In the genomic region with DNA sequence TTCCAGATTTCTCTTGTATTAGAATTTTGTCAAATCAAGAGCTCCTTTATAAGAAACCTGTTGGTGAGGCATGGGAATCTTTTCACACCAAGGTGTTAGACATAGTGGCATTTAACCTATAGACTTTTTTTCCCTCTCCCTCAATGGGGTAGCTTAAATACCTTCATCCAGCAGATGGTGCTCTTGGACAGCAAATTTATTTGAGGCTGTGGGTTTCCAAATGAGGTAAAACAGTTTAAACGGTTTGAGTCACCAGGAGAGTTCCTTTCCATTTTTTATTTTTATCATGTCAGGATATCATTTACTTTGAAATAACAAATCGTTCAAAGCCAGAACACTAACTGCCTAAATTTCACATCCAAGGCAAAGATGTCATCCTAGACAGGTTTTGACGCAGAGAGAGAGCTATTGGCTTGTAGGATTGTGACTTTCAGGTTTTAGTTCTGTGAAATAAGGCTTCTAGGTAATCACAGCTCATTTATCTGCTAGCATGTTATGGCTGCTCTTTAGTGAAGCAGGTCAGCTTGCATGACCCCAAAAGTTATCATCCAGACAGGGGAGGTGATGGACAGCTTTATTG, we compare ENCODE assay signal across 8 cellular contexts.
DNase-seq lines count a peak whose midpoint lies in the region; ATAC-seq and TF ChIP-seq lines count a peak whose summit lies in the region.

No MANE protein-coding gene starts in this region.

- H3K27me3 ChIP-seq in Caco-2 (replicated peaks; ENCODE audit: control insufficient read depth, insufficient read depth, low read length) (no peaks in the 10 kb centered on the region), WERI-Rb-1 (ENCODE audit: insufficient read depth, low read depth, severe bottlenecking) (no peaks in the 10 kb centered on the region), prostate gland (replicated peaks; ENCODE audit: insufficient read depth) (no peaks in the 10 kb centered on the region)

- no peak for TF ChIP-seq POLR2A in prostate gland (IDR thresholded peaks at IDR 0.05)

- intact Hi-C loops in Caco-2 (cut with micrococcal nuclease; ENCODE audit: unreplicated experiment), result loop anchor here (1.0 to 10.0 kb wide), 5 partner anchors 19 to 360 kb away; no protein-coding TSS in a partner anchor
- intact Hi-C loops in prostate gland (cut with DNase I), result no loop called here

- peak; percentile 60 for ATAC-seq in GM18858 (IDR thresholded peaks at IDR 0.05; ENCODE audit: unreplicated experiment)
- ATAC-seq in HG03159 (IDR thresholded peaks at IDR 0.05; ENCODE audit: unreplicated experiment), result no peak
- no peak for ATAC-seq in HG02798 (IDR thresholded peaks at IDR 0.05; ENCODE audit: poor library complexity, unreplicated experiment)

- H3K4me3 ChIP-seq in Caco-2 (ENCODE audit: low read depth, low read length) (no peak overlapping the region), WERI-Rb-1 (ENCODE audit: low read depth, low read length) (no peak overlapping the region), fibroblast of mammary gland (ENCODE audit: control insufficient read depth, low read depth, low read length) (no peak overlapping the region), prostate gland (no peak overlapping the region)

- H3K4me1 Mint-ChIP-seq in Caco-2 (ENCODE audit: low read depth, unreplicated experiment), result peaks cover 14% of the 10 kb centered on the region

- peaks cover 43% of the 10 kb centered on the region for H3K36me3 Mint-ChIP-seq in Caco-2 (ENCODE audit: insufficient read depth, unreplicated experiment)

- POLR2A ChIA-PET in Caco-2 (lab: Charles Lee), result no interaction called here

- no peak overlapping the region for H3K4me3 Mint-ChIP-seq in Caco-2 (ENCODE audit: unreplicated experiment)

- TF ChIP-seq CTCF in Caco-2 (IDR thresholded peaks at IDR 0.05; ENCODE audit: insufficient read depth in 1 of 2, low read depth in 1 of 2, low read length in 1 of 2, severe bottlenecking in 1 of 2, unreplicated experiment in 1 of 2), result peak; percentile 47 to 51
- peak; percentile 35 for TF ChIP-seq CTCF in WERI-Rb-1 (IDR thresholded peaks at IDR 0.05; ENCODE audit: low read depth, low read length)
- peak; percentile 70 for TF ChIP-seq CTCF in fibroblast of mammary gland (conservative IDR thresholded peaks at IDR 0.05; ENCODE audit: control insufficient read depth, insufficient read depth, low read depth, low read length)
- TF ChIP-seq CTCF in prostate gland (IDR thresholded peaks at IDR 0.05), result peak in 3 of 4 experiments; percentile 40 to 58 (median 47)

- H3K27ac Mint-ChIP-seq in Caco-2 (ENCODE audit: unreplicated experiment), result peak overlapping the region; percentile 66

- no peaks in the 10 kb centered on the region for H3K9me3 Mint-ChIP-seq in Caco-2 (ENCODE audit: unreplicated experiment)

- H3K9me3 ChIP-seq in Caco-2 (no peaks in the 10 kb centered on the region), WERI-Rb-1 (ENCODE audit: severe bottlenecking) (no peaks in the 10 kb centered on the region), prostate gland (no peaks in the 10 kb centered on the region)

- DNase-seq in Caco-2 (peak in 1 of 2 experiments; percentile 66), NCI-H1417 (lab: John Stamatoyannopoulos, UW) (peak; percentile 31 to 79 (median 47)), WERI-Rb-1 (peak; percentile 30), fibroblast of mammary gland (ENCODE audit: low read depth) (peak; percentile 61), prostate gland (ENCODE audit: low spot score) (no peak)

- no TSS peak for BruUV-seq in Caco-2 (replicated peaks; lab: Mats Ljungman, UMichigan)

- H3K27me3 Mint-ChIP-seq in Caco-2 (ENCODE audit: insufficient read depth, unreplicated experiment), result no peaks in the 10 kb centered on the region

- H3K36me3 ChIP-seq in Caco-2 (ENCODE audit: control insufficient read depth, insufficient read depth, low read length), result peaks cover 1% of the 10 kb centered on the region
- H3K36me3 ChIP-seq in WERI-Rb-1, result no peaks in the 10 kb centered on the region; the same call in 1 of the 2 replicates
- no peaks in the 10 kb centered on the region for H3K36me3 ChIP-seq in prostate gland

- H3K27ac ChIP-seq in WERI-Rb-1 (no peak overlapping the region), prostate gland (no peak overlapping the region)

- 25% methylated on average over 3 of the region's 3 CpGs for WGBS in prostate gland

- H3K4me1 ChIP-seq in Caco-2 (peaks cover 15% of the 10 kb centered on the region), prostate gland (replicated peaks) (no peaks in the 10 kb centered on the region)

- CTCF ChIA-PET in Caco-2 (lab: Charles Lee), result interaction anchor here (0.6 to 1.6 kb wide), 11 partner anchors 9 to 971 kb away, joined by 3 to 10 read pairs (median 4); no protein-coding TSS in a partner anchor
